ENCODE assay signal across 26 cellular contexts in genomic region chr12:24095245-24095644, GRCh38.
"Had no signal": no experiment of that assay in that cellular context is flagged by ENCODE, and none has a peak within 500 bp of the region (broad histone marks: within the 10 kb centered on the region; RNA-seq: fewer than 3 reads in every experiment).

No MANE protein-coding gene starts in this region.

- DNase-seq: stimulated activated CD4-positive, alpha-beta T cell treated with anti-CD3 and anti-CD28 coated beads, Interleukin-2, amount 100 ng/mL, for 48 hours; stimulated activated CD4-positive, alpha-beta T cell treated with anti-CD3 and anti-CD28 coated beads, Interleukin-4, amount 100 ng/mL, for 1 hour; stimulated activated CD4-positive, alpha-beta T cell treated with anti-CD3 and anti-CD28 coated beads, Interleukin-4, amount 100 ng/mL, for 24 hours; stimulated activated CD4-positive, alpha-beta T cell treated with anti-CD3 and anti-CD28 coated beads, Interleukin-4, amount 100 ng/mL, for 4 hours; stimulated activated CD8-positive, alpha-beta memory T cell treated with anti-CD3 and anti-CD28 coated beads, Interleukin-4, amount 100 ng/mL, for 48 hours; stimulated activated naive B cell treated with anti-CD40 and anti-IgM and Interleukin-4, amounts not matched to agents 10 μg/mL and 1 μg/mL and 100 μg/mL, for 72 hours; stimulated activated naive CD4-positive, alpha-beta T cell; stimulated activated naive CD4-positive, alpha-beta T cell treated with Interleukin-2 at 50 U/mL for 16 hours; stimulated activated naive CD8-positive, alpha-beta T cell treated with anti-CD3 and anti-CD28 coated beads, Interleukin-15, amount 100 ng/mL, for 72 hours; stimulated activated naive CD8-positive, alpha-beta T cell treated with anti-CD3 and anti-CD28 coated beads, Interleukin-15, Interleukin-2, amounts not matched to agents 100 U/mL and 50 U/mL, for 24 hours; stomach; substantia nigra; testis; tibial artery; transverse colon; trophoblast cell; upper lobe of left lung; upper lobe of right lung; uterus had no signal

- H3K9me3 ChIP-seq: stomach, suprapubic skin, testis, thoracic aorta, tibial artery, tibial nerve, transverse colon, upper lobe of left lung, upper lobe of right lung, uterus, vagina had no signal

- FAIRE-seq: urothelium cell line had no signal

- H3K27me3 ChIP-seq: stomach, suprapubic skin, testis, tibial artery, tibial nerve, transverse colon, upper lobe of left lung, upper lobe of right lung, uterus, vagina had no signal

- H3K4me3 ChIP-seq: stomach, suprapubic skin, testis, thoracic aorta, tibial artery, tibial nerve, transverse colon, upper lobe of left lung, upper lobe of right lung, uterus, vagina had no signal

- H3K36me3 ChIP-seq: stomach, suprapubic skin, thoracic aorta, tibial artery, tibial nerve, transverse colon, upper lobe of left lung, upper lobe of right lung, uterus, vagina had no signal

- H3K27ac ChIP-seq: stomach, suprapubic skin, testis, thoracic aorta, tibial artery, tibial nerve, transverse colon, upper lobe of left lung, upper lobe of right lung, uterus, vagina had no signal

- H3K4me1 ChIP-seq: stomach, suprapubic skin, testis, transverse colon, upper lobe of left lung, upper lobe of right lung, uterus, vagina had no signal

- ATAC-seq: stimulated activated effector memory CD8-positive, alpha-beta T cell treated with anti-CD3 and anti-CD28 coated beads, Interleukin-12 subunit alpha, Interleukin-12 subunit beta, amount 100 ng/mL, for 72 hours; stimulated activated memory B cell treated with anti-CD40 and anti-IgM and Interleukin-4, amounts not matched to agents 10 μg/mL and 1 μg/mL and 100 μg/mL, for 72 hours; stimulated activated naive B cell treated with anti-CD40 and anti-IgM and Interleukin-4, amounts not matched to agents 10 μg/mL and 1 μg/mL and 100 μg/mL, for 72 hours; stimulated activated naive CD8-positive, alpha-beta T cell treated with anti-CD3 and anti-CD28 coated beads, Interleukin-15, amount 100 ng/mL, for 72 hours; stimulated activated naive CD8-positive, alpha-beta T cell treated with anti-CD3 and anti-CD28 coated beads, Interleukin-15, Interleukin-2, amounts not matched to agents 100 U/mL and 50 U/mL, for 24 hours; upper lobe of right lung had no signal
